Comparison of ENCODE assay signal across 19 cellular contexts in genomic region chr20:21376631-21377030, GRCh38. TPM values are rescaled to one million over a fixed set of nuclear protein-coding genes. Genes with fewer than 3 reads are reported as not detected.
DNase-seq lines count a peak whose midpoint lies in the region; TF ChIP-seq lines count a peak whose summit lies in the region.
"Had no signal": no experiment of that assay in that cellular context is flagged by ENCODE, and none has a peak within 500 bp of the region (broad histone marks: within the 10 kb centered on the region; RNA-seq: fewer than 3 reads in every experiment).

No MANE protein-coding gene starts in this region.

- peak overlapping the region; percentile 4 for H3K27ac Mint-ChIP-seq in activated naive CD8-positive, alpha-beta T cell
- H3K27ac Mint-ChIP-seq in activated naive CD8-positive, alpha-beta T cell treated with anti-CD3 and anti-CD28 coated beads for 36 hours = no peak overlapping the region
- H3K27ac Mint-ChIP-seq in nephron progenitor cell = peak overlapping the region; percentile 7
- H3K27ac Mint-ChIP-seq: CD4-positive, alpha-beta T cell had no signal

- H3K9me3 Mint-ChIP-seq in activated naive CD8-positive, alpha-beta T cell (ENCODE audit: low read depth) = no peaks in the 10 kb centered on the region
- H3K9me3 Mint-ChIP-seq in activated naive CD8-positive, alpha-beta T cell treated with anti-CD3 and anti-CD28 coated beads for 36 hours = no peaks in the 10 kb centered on the region
- no peaks in the 10 kb centered on the region for H3K9me3 Mint-ChIP-seq in nephron progenitor cell
- H3K9me3 Mint-ChIP-seq: CD4-positive, alpha-beta T cell had no signal

- H3K4me1 Mint-ChIP-seq in activated naive CD8-positive, alpha-beta T cell (ENCODE audit: low read depth) = peaks cover 6% of the 10 kb centered on the region
- peaks cover 6% of the 10 kb centered on the region for H3K4me1 Mint-ChIP-seq in activated naive CD8-positive, alpha-beta T cell treated with anti-CD3 and anti-CD28 coated beads for 36 hours
- H3K4me1 Mint-ChIP-seq in nephron progenitor cell = peaks cover 15% of the 10 kb centered on the region

- H3K4me3 Mint-ChIP-seq in activated naive CD8-positive, alpha-beta T cell = no peak overlapping the region
- H3K4me3 Mint-ChIP-seq in activated naive CD8-positive, alpha-beta T cell treated with anti-CD3 and anti-CD28 coated beads for 36 hours = no peak overlapping the region
- no peak overlapping the region for H3K4me3 Mint-ChIP-seq in nephron progenitor cell
- H3K4me3 Mint-ChIP-seq: CD4-positive, alpha-beta T cell had no signal

- DNase-seq in activated naive CD8-positive, alpha-beta T cell treated with anti-CD3 and anti-CD28 coated beads for 36 hours = no peak
- DNase-seq in HCEC 1CT (peak; percentile 30), choroid plexus epithelial cell (ENCODE audit: low read depth) (peak; percentile 21), nephron progenitor cell (no peak), COLO668 (lab: John Stamatoyannopoulos, UW; ENCODE audit: unreplicated experiment) (no peak), GM19240 (ENCODE audit: insufficient read length, low spot score) (no peak), NAMALWA (ENCODE audit: low spot score) (no peak)
- DNase-seq: CD4-positive, alpha-beta T cell; DMS153; GDM1; NCI-H1105; NCI-H1694 treated with DMSO at 0.1 percent for 48 hours; NCI-H510A; NCI-H748 treated with DMSO at 0.1 percent for 48 hours; OCI-M1; SHP77 had no signal

- peaks cover 9% of the 10 kb centered on the region for H3K36me3 Mint-ChIP-seq in activated naive CD8-positive, alpha-beta T cell
- H3K36me3 Mint-ChIP-seq in activated naive CD8-positive, alpha-beta T cell treated with anti-CD3 and anti-CD28 coated beads for 36 hours = peaks cover 24% of the 10 kb centered on the region
- H3K36me3 Mint-ChIP-seq in nephron progenitor cell (ENCODE audit: low read depth) = peaks cover 67% of the 10 kb centered on the region

- no peak overlapping the region for H3K4me3 ChIP-seq in choroid plexus epithelial cell (ENCODE audit: low read depth, low read length)

- no peaks in the 10 kb centered on the region for H3K27me3 Mint-ChIP-seq in activated naive CD8-positive, alpha-beta T cell
- no peaks in the 10 kb centered on the region for H3K27me3 Mint-ChIP-seq in activated naive CD8-positive, alpha-beta T cell treated with anti-CD3 and anti-CD28 coated beads for 36 hours
- no peaks in the 10 kb centered on the region for H3K27me3 Mint-ChIP-seq in nephron progenitor cell (ENCODE audit: low read depth, poor library complexity)
- H3K27me3 Mint-ChIP-seq: CD4-positive, alpha-beta T cell had no signal

- no peak for TF ChIP-seq CTCF in choroid plexus epithelial cell (conservative IDR thresholded peaks at IDR 0.05; ENCODE audit: low read depth, low read length)
- no peak for TF ChIP-seq CTCF in nephron progenitor cell (IDR thresholded peaks at IDR 0.05)

RNA-seq across cellular contexts. Expression of gene NKX2-4, which starts 20.7 kb away (rescaled TPM):
- total RNA-seq in activated naive CD8-positive, alpha-beta T cell treated with anti-CD3 and anti-CD28 coated beads for 36 hours = not detected
- total RNA-seq: CD4-positive, alpha-beta T cell; LHCN-M2; RPMI7951 had no signal

Comparison
In these comparisons a context has a peak if more than half of its experiments do, and no peak if none do; other contexts are left out.
1. DNase-seq: peak in HCEC 1CT (single experiment) and choroid plexus epithelial cell (single experiment); none in activated naive CD8-positive, alpha-beta T cell treated with anti-CD3 and anti-CD28 coated beads for 36 hours (single experiment), nephron progenitor cell (single experiment), COLO668 (single experiment), GM19240 (single experiment) and NAMALWA (single experiment).